ENCODE assay signal across 8 cellular contexts in genomic region chrX:47523713-47524166, GRCh38. TPM values are rescaled to one million over a fixed set of nuclear protein-coding genes. Genes with fewer than 3 reads are reported as not detected.
DNase-seq lines count a peak whose midpoint lies in the region; ATAC-seq and TF ChIP-seq lines count a peak whose summit lies in the region.

No MANE protein-coding gene starts in this region.

- POLR2A ChIA-PET in AG04449 (lab: Yijun Ruan, JAX) = interaction anchor here (1.1 to 1.4 kb wide), 2 partner anchors 23 to 27 kb away, joined by 3 to 5 read pairs; no protein-coding TSS in a partner anchor

- peak overlapping the region; percentile 76 for H3K9ac ChIP-seq in mesenchymal stem cell (ENCODE audit: low read length)

- intact Hi-C loops in body of pancreas (cut with DNase I) = loop anchor here (10.0 kb wide), 1 partner anchor 339 kb away; no protein-coding TSS in a partner anchor

- H3K4me3 ChIP-seq in AG04449 (ENCODE audit: low read depth, low read length) (peak overlapping the region; percentile 57), body of pancreas (no peak overlapping the region), mesenchymal stem cell (ENCODE audit: insufficient read depth in 1 of 2, low read depth in 1 of 2, low read length in 2 of 2) (peak overlapping the region; percentile 60 to 73)

- peak overlapping the region; percentile 50 for H4K91ac ChIP-seq in mesenchymal stem cell (ENCODE audit: low read length)

- H3K4me1 ChIP-seq in body of pancreas (peaks cover 7% of the 10 kb centered on the region), mesenchymal stem cell (ENCODE audit: control insufficient read depth, insufficient read depth, low read depth, low read length) (peaks cover 2% of the 10 kb centered on the region)

- H3K27ac ChIP-seq in body of pancreas (no peak overlapping the region), mesenchymal stem cell (ENCODE audit: low read length, poor library complexity, severe bottlenecking) (no peak overlapping the region)

- peak overlapping the region; percentile 43 to 66 for H3K18ac ChIP-seq in mesenchymal stem cell (ENCODE audit: low read depth in 1 of 2, low read length in 2 of 2)

- H3K36me3 ChIP-seq in body of pancreas (replicated peaks in 1 of 2; ENCODE audit: insufficient read depth in 1 of 2, low read depth in 2 of 2) (no peaks in the 10 kb centered on the region), mesenchymal stem cell (ENCODE audit: control insufficient read depth in 1 of 2, insufficient read depth in 2 of 2, low read depth in 1 of 2, low read length in 2 of 2) (no peaks in the 10 kb centered on the region)

- H3K27me3 ChIP-seq in body of pancreas = no peaks in the 10 kb centered on the region
- H3K27me3 ChIP-seq in mesenchymal stem cell (ENCODE audit: control insufficient read depth in 1 of 2, insufficient read depth in 1 of 2, low read length in 2 of 2) = peaks cover 0 to 4% of the 10 kb centered on the region in 2 experiments

- no peak overlapping the region for H2AK5ac ChIP-seq in mesenchymal stem cell (ENCODE audit: low read length, severe bottlenecking)

- H4K8ac ChIP-seq in mesenchymal stem cell (ENCODE audit: low read length) = peak overlapping the region; percentile 88

- H3K4me2 ChIP-seq in mesenchymal stem cell (ENCODE audit: low read length, poor library complexity, severe bottlenecking) = peak overlapping the region; percentile 92

- 4% methylated on average over 19 of the region's 34 CpGs; no CpG with 5 or more reads in 1 of the 2 donors for WGBS in body of pancreas, 2 donors
- 9% methylated on average over 24 of the region's 34 CpGs for WGBS in mesenchymal stem cell

- peak; percentile 21 for ATAC-seq in HG02678 (IDR thresholded peaks at IDR 0.05; ENCODE audit: unreplicated experiment)
- ATAC-seq in body of pancreas = peak; percentile 30

- peak overlapping the region; percentile 7 for H2BK15ac ChIP-seq in mesenchymal stem cell (ENCODE audit: low read depth, poor library complexity, severe bottlenecking)

- no peak overlapping the region for H3K14ac ChIP-seq in mesenchymal stem cell (ENCODE audit: low read length in 2 of 2)

- TF ChIP-seq CTCF in AG04449 (IDR thresholded peaks at IDR 0.05; ENCODE audit: insufficient read depth, low read length, missing control alignments) (no peak), body of pancreas (IDR thresholded peaks at IDR 0.05) (peak in 1 of 7 experiments; percentile 1)

- H2BK12ac ChIP-seq in mesenchymal stem cell (ENCODE audit: low read length in 2 of 2) = no peak overlapping the region

- CTCF ChIA-PET in AG04449 (lab: Yijun Ruan, JAX) = interaction anchor here (0.6 to 4.4 kb wide), 27 partner anchors 9 to 332 kb away, joined by 3 to 48 read pairs (median 6); no protein-coding TSS in a partner anchor

- no peak overlapping the region for H2BK5ac ChIP-seq in mesenchymal stem cell (ENCODE audit: low read depth, low read length, poor library complexity, severe bottlenecking)

- TF ChIP-seq POLR2A in body of pancreas (IDR thresholded peaks at IDR 0.05) = no peak

- H3K79me1 ChIP-seq in mesenchymal stem cell (replicated peaks; ENCODE audit: low read length, poor library complexity, severe bottlenecking) = no peaks in the 10 kb centered on the region

- peak overlapping the region in 1 of 2 experiments; percentile 49 for H3K4ac ChIP-seq in mesenchymal stem cell (ENCODE audit: low read depth in 1 of 2, low read length in 2 of 2)

- H3K23ac ChIP-seq in mesenchymal stem cell (ENCODE audit: low read length in 2 of 2) = no peak overlapping the region

- H2BK120ac ChIP-seq in mesenchymal stem cell (ENCODE audit: low read depth, low read length) = peak overlapping the region; percentile 34

- no peak for DNase-seq in AG04449 (ENCODE audit: low read depth, low spot score)
- DNase-seq in body of pancreas = no peak
- DNase-seq in mesenchymal stem cell = no peak
- no peak for DNase-seq in NAMALWA (ENCODE audit: low spot score)
- DNase-seq in NK-92 treated with Interleukin-12 subunit alpha and Interleukin-12 subunit beta, amount 100 ng/mL, for 24 hours (lab: John Stamatoyannopoulos, UW) = no peak
- no peak for DNase-seq in NCI-H1092 (lab: John Stamatoyannopoulos, UW)
- DNase-seq in NCI-H1048 (lab: John Stamatoyannopoulos, UW) = no peak

- H3K9me3 ChIP-seq in body of pancreas = no peaks in the 10 kb centered on the region
- H3K9me3 ChIP-seq in mesenchymal stem cell (ENCODE audit: control insufficient read depth, low read length) = no peaks in the 10 kb centered on the region

- peak overlapping the region; percentile 69 for H2AFZ ChIP-seq in mesenchymal stem cell (ENCODE audit: low read depth, low read length)

RNA-seq across cellular contexts. Expression of gene ARAF, which starts 37.3 kb away (rescaled TPM):
- 10 to 100 TPM; 43.3 to 48.5 TPM for total RNA-seq in body of pancreas
- polyA plus RNA-seq in mesenchymal stem cell (2013, experiment 1 of 2) = 54.0 TPM
- polyA plus RNA-seq in mesenchymal stem cell (2013, experiment 2 of 2) = 53.1 TPM

RNA-seq across cellular contexts. Expression of gene ZNF41, which starts 40.7 kb away (rescaled TPM):
- 1 to 10 TPM; 1.6 to 4.9 TPM for total RNA-seq in body of pancreas
- 3.6 TPM for polyA plus RNA-seq in mesenchymal stem cell (2013, experiment 1 of 2)
- 3.9 TPM for polyA plus RNA-seq in mesenchymal stem cell (2013, experiment 2 of 2)

RNA-seq across cellular contexts. Expression of gene TIMP1, which starts 58.5 kb away (rescaled TPM):
- 10 to 100 TPM; 28.0 to 62.8 TPM for total RNA-seq in body of pancreas
- 826 TPM for polyA plus RNA-seq in mesenchymal stem cell (2013, experiment 1 of 2)
- 856 TPM for polyA plus RNA-seq in mesenchymal stem cell (2013, experiment 2 of 2)

Comparison
In these comparisons a context has a peak if more than half of its experiments do, and no peak if none do; other contexts are left out.
1. H3K4me3 ChIP-seq: peak in AG04449 (single experiment) and mesenchymal stem cell (2 of 2); none in body of pancreas (0 of 2).